8 cellular contexts compared by ENCODE assay signal in the genomic region with DNA sequence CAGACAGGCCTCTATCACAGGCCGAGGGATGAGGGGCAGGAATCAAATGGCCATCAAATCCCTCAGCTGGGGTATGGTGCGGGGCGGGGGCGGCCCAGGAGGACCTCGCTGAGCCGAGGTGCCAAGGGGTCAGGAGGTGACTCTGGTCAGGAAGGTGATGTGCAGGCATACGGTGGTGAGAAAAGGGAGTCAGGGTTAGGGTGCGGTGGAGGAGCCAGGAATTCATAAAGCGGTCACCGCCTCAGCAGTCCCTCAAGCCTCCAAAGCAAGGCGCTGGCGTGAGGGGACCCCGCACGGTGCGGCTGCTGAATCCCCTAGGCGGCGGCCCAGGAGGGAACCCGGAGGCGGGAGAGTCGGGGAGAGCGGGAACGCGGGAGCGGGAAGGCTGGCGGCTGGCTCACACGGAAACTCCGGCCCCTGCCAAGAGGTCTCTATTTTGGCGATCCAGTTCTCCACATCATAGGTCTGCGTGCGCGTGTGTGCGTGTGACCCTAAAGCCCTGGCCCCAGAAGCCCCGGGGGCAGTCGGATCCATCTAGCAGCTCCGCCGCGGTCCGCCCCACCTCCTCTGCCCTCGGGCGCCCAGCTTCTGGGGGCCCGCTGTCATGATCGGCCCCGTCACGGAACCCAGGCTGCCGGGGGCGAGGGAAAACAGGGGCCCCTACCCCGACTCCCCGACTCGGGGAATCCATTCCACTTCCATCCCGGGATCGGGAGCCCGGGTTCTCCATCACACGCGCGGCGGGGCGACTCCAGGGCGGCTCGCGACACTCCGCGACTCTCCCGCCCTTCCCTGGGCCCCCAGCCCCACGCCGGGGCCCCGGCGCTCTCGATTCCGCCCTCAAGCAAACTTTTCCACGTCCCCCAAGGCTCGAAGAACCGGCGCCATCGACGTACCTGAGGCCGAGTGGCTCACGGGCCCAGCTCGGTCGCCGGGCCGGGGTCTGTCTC. TPM values are rescaled to one million over a fixed set of nuclear protein-coding genes. Genes with fewer than 3 reads are reported as not detected.
DNase-seq lines count a peak whose midpoint lies in the region; ATAC-seq and TF ChIP-seq lines count a peak whose summit lies in the region.

No MANE protein-coding gene starts in this region.

- no peaks in the 10 kb centered on the region for H3K27me3 ChIP-seq in DOHH2 (ENCODE audit: control insufficient read depth, low read length)
- H3K27me3 ChIP-seq in prostate gland (replicated peaks; ENCODE audit: insufficient read depth) = no peaks in the 10 kb centered on the region

- intact Hi-C loops in prostate gland (cut with DNase I) = loop anchor here (5.0 kb wide), 1 partner anchor 58 kb away; the partner anchor contains the start of gene AIFM1

- peaks cover 54% of the 10 kb centered on the region for H3K79me2 ChIP-seq in DOHH2 (ENCODE audit: control insufficient read depth, low read length)

- ATAC-seq in HG02678 (IDR thresholded peaks at IDR 0.05; ENCODE audit: unreplicated experiment) = peak; percentile 3

- H3K9me2 ChIP-seq in DOHH2 (replicated peaks; ENCODE audit: control insufficient read depth, low read length) = no peaks in the 10 kb centered on the region

- no peaks in the 10 kb centered on the region for H3F3A ChIP-seq in DOHH2 (ENCODE audit: control insufficient read depth, insufficient read depth)

- no peak for TF ChIP-seq POLR2A in prostate gland (IDR thresholded peaks at IDR 0.05)

- H3K4me3 ChIP-seq in DOHH2 (ENCODE audit: low read length) (peak overlapping the region; percentile 79), fibroblast of pulmonary artery (replicated peaks; ENCODE audit: low read depth, low read length) (peak overlapping the region; percentile 60), prostate gland (peak overlapping the region; percentile 51)

- peak overlapping the region; percentile 80 for H3K27ac ChIP-seq in DOHH2 (ENCODE audit: low read depth, low read length)
- H3K27ac ChIP-seq in prostate gland = peak overlapping the region; percentile 74 to 84

- TF ChIP-seq CTCF in DOHH2 (IDR thresholded peaks at IDR 0.05; ENCODE audit: low read depth, low read length, poor library complexity, severe bottlenecking) (no peak), fibroblast of pulmonary artery (IDR thresholded peaks at IDR 0.05; ENCODE audit: low read length, missing control alignments) (no peak), prostate gland (IDR thresholded peaks at IDR 0.05) (no peak)

- H3K36me3 ChIP-seq in DOHH2 (ENCODE audit: control insufficient read depth, low read length) = peaks cover 7% of the 10 kb centered on the region
- no peaks in the 10 kb centered on the region for H3K36me3 ChIP-seq in prostate gland

- peaks cover 20% of the 10 kb centered on the region for H3K4me1 ChIP-seq in DOHH2 (ENCODE audit: control insufficient read depth, low read length)
- H3K4me1 ChIP-seq in prostate gland (replicated peaks) = no peaks in the 10 kb centered on the region

- DNase-seq in T1000 (lab: John Stamatoyannopoulos, UW) = peak; percentile 5
- DNase-seq in fibroblast of pulmonary artery (ENCODE audit: low read depth) = no peak
- DNase-seq in prostate gland (ENCODE audit: low spot score) = no peak
- DNase-seq in amygdala (lab: John Stamatoyannopoulos, UW) = no peak
- no peak for DNase-seq in CD1c-positive myeloid dendritic cell (ENCODE audit: extremely low spot score)
- no peak for DNase-seq in activated CD8-positive, alpha-beta memory T cell treated with anti-CD3 and anti-CD28 coated beads, Interleukin-2, amount 50 U/mL, for 48 hours

- H3K9me3 ChIP-seq in DOHH2 (ENCODE audit: control insufficient read depth, insufficient read depth, low read length) (no peaks in the 10 kb centered on the region), prostate gland (no peaks in the 10 kb centered on the region)

- peaks cover 3% of the 10 kb centered on the region; the same call in 1 of the 2 replicates for H4K20me1 ChIP-seq in DOHH2 (ENCODE audit: control insufficient read depth, insufficient read depth, low read depth, low read length)

- H3K4me2 ChIP-seq in DOHH2 (ENCODE audit: low read length) = peak overlapping the region; percentile 89

- WGBS in prostate gland = 5% methylated on average over 19 of the region's 81 CpGs

RNA-seq across cellular contexts. Expression of gene ELF4, which starts 0.6 kb away (rescaled TPM):
- total RNA-seq in prostate gland = 1 to 10 TPM; 6.5 to 6.9 TPM

RNA-seq across cellular contexts. Expression of gene AIFM1, which starts 55.9 kb away (rescaled TPM):
- 10 to 100 TPM; 21.8 to 32.2 TPM for total RNA-seq in prostate gland
